In genomic region chr4:121679267-121679666, GRCh38 we compare ENCODE assay signal across 23 cellular contexts.
"Had no signal": no experiment of that assay in that cellular context is flagged by ENCODE, and none has a peak within 500 bp of the region (broad histone marks: within the 10 kb centered on the region; RNA-seq: fewer than 3 reads in every experiment).

No MANE protein-coding gene starts in this region.

- H3K27ac ChIP-seq: lower lobe of right lung, neural progenitor cell, right atrium auricular region, spleen, VCaP had no signal

- H3K9me3 ChIP-seq: lower lobe of right lung, right atrium auricular region, spleen had no signal

- DNase-seq: activated CD4-positive, alpha-beta T cell treated with anti-CD3 and anti-CD28 coated beads, Interleukin-2, amount 10 ng/mL, durations not matched to agents 7 days and 5 days; activated CD4-positive, CD25-positive, alpha-beta regulatory T cell treated with anti-CD3 and anti-CD28 coated beads, Interleukin-2, amount 50 U/mL, for 72 hours; activated CD8-positive, alpha-beta memory T cell treated with anti-CD3 and anti-CD28 coated beads, Interleukin-2, amount 10 ng/mL, durations not matched to agents 7 days and 5 days; activated CD8-positive, alpha-beta T cell treated with anti-CD3 and anti-CD28 coated beads for 36 hours; activated effector memory CD4-positive, alpha-beta T cell treated with anti-CD3 and anti-CD28 coated beads, Interleukin-2, amount 50 U/mL, for 16 hours; activated naive CD4-positive, alpha-beta T cell treated with anti-CD3 and anti-CD28 coated beads, Interleukin-2, amount 10 ng/mL, durations not matched to agents 7 days and 5 days; activated T-cell treated with anti-CD3 and anti-CD28 coated beads for 4 hours; dermis blood vessel endothelial cell; effector CD8-positive, alpha-beta T cell; foreskin melanocyte; hippocampal formation; lower lobe of right lung; naive thymus-derived CD8-positive, alpha-beta T cell; spleen; stimulated activated CD4-positive, alpha-beta T cell treated with anti-CD3 and anti-CD28 coated beads, Interleukin-4, amount 100 ng/mL, for 1 hour; stimulated activated naive CD4-positive, alpha-beta T cell treated with Interleukin-2 at 50 U/mL for 16 hours had no signal

- H3K27me3 ChIP-seq: neural progenitor cell, right atrium auricular region, spleen had no signal

- H3K9me3 Mint-ChIP-seq: activated CD4-positive, alpha-beta T cell treated with anti-CD3 and anti-CD28 coated beads, Interleukin-2, amount 10 ng/mL, durations not matched to agents 7 days and 5 days; activated CD8-positive, alpha-beta T cell treated with anti-CD3 and anti-CD28 coated beads for 36 hours; activated naive CD4-positive, alpha-beta T cell treated with anti-CD3 and anti-CD28 coated beads, Interleukin-2, amount 10 ng/mL, durations not matched to agents 7 days and 5 days; brain; naive thymus-derived CD8-positive, alpha-beta T cell; neural progenitor cell had no signal

- FAIRE-seq: endothelial cell of umbilical vein, islet of Langerhans, urothelium cell line had no signal

- H3K4me3 Mint-ChIP-seq: activated CD4-positive, alpha-beta T cell treated with anti-CD3 and anti-CD28 coated beads, Interleukin-2, amount 10 ng/mL, durations not matched to agents 7 days and 5 days; activated CD8-positive, alpha-beta memory T cell treated with anti-CD3 and anti-CD28 coated beads, Interleukin-2, amount 10 ng/mL, durations not matched to agents 7 days and 5 days; activated CD8-positive, alpha-beta T cell treated with anti-CD3 and anti-CD28 coated beads for 36 hours; activated naive CD4-positive, alpha-beta T cell treated with anti-CD3 and anti-CD28 coated beads, Interleukin-2, amount 10 ng/mL, durations not matched to agents 7 days and 5 days; brain; naive thymus-derived CD8-positive, alpha-beta T cell; neural progenitor cell had no signal

- H3K4me1 ChIP-seq: lower lobe of right lung, neural progenitor cell, spleen had no signal

- H3K4me1 Mint-ChIP-seq: activated CD4-positive, alpha-beta T cell treated with anti-CD3 and anti-CD28 coated beads, Interleukin-2, amount 10 ng/mL, durations not matched to agents 7 days and 5 days; activated CD8-positive, alpha-beta memory T cell treated with anti-CD3 and anti-CD28 coated beads, Interleukin-2, amount 10 ng/mL, durations not matched to agents 7 days and 5 days; activated naive CD4-positive, alpha-beta T cell treated with anti-CD3 and anti-CD28 coated beads, Interleukin-2, amount 10 ng/mL, durations not matched to agents 7 days and 5 days; brain; naive thymus-derived CD8-positive, alpha-beta T cell; neural progenitor cell had no signal

- H3K9ac ChIP-seq: neural progenitor cell had no signal

- H3K27ac Mint-ChIP-seq: activated CD4-positive, alpha-beta T cell treated with anti-CD3 and anti-CD28 coated beads, Interleukin-2, amount 10 ng/mL, durations not matched to agents 7 days and 5 days; activated CD8-positive, alpha-beta memory T cell treated with anti-CD3 and anti-CD28 coated beads, Interleukin-2, amount 10 ng/mL, durations not matched to agents 7 days and 5 days; activated CD8-positive, alpha-beta T cell treated with anti-CD3 and anti-CD28 coated beads for 36 hours; activated naive CD4-positive, alpha-beta T cell treated with anti-CD3 and anti-CD28 coated beads, Interleukin-2, amount 10 ng/mL, durations not matched to agents 7 days and 5 days; brain; neural progenitor cell had no signal

- H3K27me3 Mint-ChIP-seq: activated CD4-positive, alpha-beta T cell treated with anti-CD3 and anti-CD28 coated beads, Interleukin-2, amount 10 ng/mL, durations not matched to agents 7 days and 5 days; activated CD8-positive, alpha-beta memory T cell treated with anti-CD3 and anti-CD28 coated beads, Interleukin-2, amount 10 ng/mL, durations not matched to agents 7 days and 5 days; activated CD8-positive, alpha-beta T cell treated with anti-CD3 and anti-CD28 coated beads for 36 hours; activated naive CD4-positive, alpha-beta T cell treated with anti-CD3 and anti-CD28 coated beads, Interleukin-2, amount 10 ng/mL, durations not matched to agents 7 days and 5 days; brain; naive thymus-derived CD8-positive, alpha-beta T cell had no signal

- H3K4me3 ChIP-seq: lower lobe of right lung, neural progenitor cell, right atrium auricular region, spleen had no signal
